24 cellular contexts compared by ENCODE assay signal in genomic region chr4:156388826-156389225, GRCh38.
A peak's percentile ranks its signal among the peaks of the same experiment; 100 is the strongest.
DNase-seq lines count a peak whose midpoint lies in the region; ATAC-seq, FAIRE-seq and TF ChIP-seq lines count a peak whose summit lies in the region.
"Had no signal": no experiment of that assay in that cellular context is flagged by ENCODE, and none has a peak within 500 bp of the region (broad histone marks: within the 10 kb centered on the region; RNA-seq: fewer than 3 reads in every experiment).

No MANE protein-coding gene starts in this region.

- H3K4me2 ChIP-seq in astrocyte (ENCODE audit: low read length) = no peak overlapping the region

- peaks cover 4% of the 10 kb centered on the region for H3K4me1 ChIP-seq in astrocyte (ENCODE audit: insufficient read depth, low read length)

- FAIRE-seq in HTR-8/SVneo (lab: Jason Lieb, UNC) (no peak), astrocyte (lab: Jason Lieb, UNC) (no peak)
- FAIRE-seq: bronchial epithelial cell, K562 had no signal

- no peak overlapping the region for H3K27ac Mint-ChIP-seq in astrocyte (ENCODE audit: unreplicated experiment)
- H3K27ac Mint-ChIP-seq: CD8-positive, alpha-beta T cell; naive thymus-derived CD4-positive, alpha-beta T cell; stimulated activated memory B cell treated with anti-CD40 and anti-IgM and Interleukin-4, amounts not matched to agents 10 μg/mL and 1 μg/mL and 100 μg/mL, for 72 hours; T-helper 1 cell treated with Interleukin-12 subunit alpha and Interleukin-12 subunit beta and Interleukin-4 antibody, amounts not matched to agents 30 μg/mL and 1 μg/mL, for 36 hours had no signal

- H3K9me3 Mint-ChIP-seq in astrocyte (ENCODE audit: unreplicated experiment) = no peaks in the 10 kb centered on the region
- H3K9me3 Mint-ChIP-seq: CD8-positive, alpha-beta T cell; stimulated activated memory B cell treated with anti-CD40 and anti-IgM and Interleukin-4, amounts not matched to agents 10 μg/mL and 1 μg/mL and 100 μg/mL, for 72 hours; T-helper 1 cell treated with Interleukin-12 subunit alpha and Interleukin-12 subunit beta and Interleukin-4 antibody, amounts not matched to agents 30 μg/mL and 1 μg/mL, for 36 hours had no signal

- H2AFZ ChIP-seq in astrocyte (ENCODE audit: low read depth, low read length) = no peak overlapping the region

- H3K9ac ChIP-seq in astrocyte (ENCODE audit: low read length) = no peak overlapping the region

- no peak for TF ChIP-seq CTCF in astrocyte (IDR thresholded peaks at IDR 0.05; ENCODE audit: insufficient read depth, low read depth, low read length)

- peaks cover 2% of the 10 kb centered on the region for H3K36me3 Mint-ChIP-seq in astrocyte (ENCODE audit: low read depth, unreplicated experiment)
- H3K36me3 Mint-ChIP-seq: CD8-positive, alpha-beta T cell; naive thymus-derived CD4-positive, alpha-beta T cell; stimulated activated memory B cell treated with anti-CD40 and anti-IgM and Interleukin-4, amounts not matched to agents 10 μg/mL and 1 μg/mL and 100 μg/mL, for 72 hours had no signal

- H3K27ac ChIP-seq in astrocyte (ENCODE audit: low read depth, low read length) = no peak overlapping the region
- H3K27ac ChIP-seq: HL-60 had no signal

- H3K79me2 ChIP-seq in astrocyte (ENCODE audit: insufficient read depth, low read length) = no peaks in the 10 kb centered on the region

- H3K4me3 ChIP-seq in astrocyte (ENCODE audit: insufficient read depth, low read depth, low read length) = no peak overlapping the region
- H3K4me3 ChIP-seq: K562 had no signal

- no peak for ATAC-seq in HG03039 (IDR thresholded peaks at IDR 0.05; ENCODE audit: unreplicated experiment)
- ATAC-seq in GM21737 (IDR thresholded peaks at IDR 0.05; ENCODE audit: unreplicated experiment) = no peak
- ATAC-seq: CD8-positive, alpha-beta T cell; HCT116; K562; naive thymus-derived CD4-positive, alpha-beta T cell; stimulated activated memory B cell treated with anti-CD40 and anti-IgM and Interleukin-4, amounts not matched to agents 10 μg/mL and 1 μg/mL and 100 μg/mL, for 72 hours had no signal

- H4K20me1 ChIP-seq in astrocyte (ENCODE audit: insufficient read depth, low read length) = no peaks in the 10 kb centered on the region

- H3K27me3 Mint-ChIP-seq in astrocyte (ENCODE audit: low read depth, unreplicated experiment) = no peaks in the 10 kb centered on the region
- H3K27me3 Mint-ChIP-seq: naive thymus-derived CD4-positive, alpha-beta T cell; stimulated activated memory B cell treated with anti-CD40 and anti-IgM and Interleukin-4, amounts not matched to agents 10 μg/mL and 1 μg/mL and 100 μg/mL, for 72 hours had no signal

- H3K4me3 Mint-ChIP-seq in astrocyte (ENCODE audit: unreplicated experiment) = no peak overlapping the region
- H3K4me3 Mint-ChIP-seq: CD8-positive, alpha-beta T cell; naive thymus-derived CD4-positive, alpha-beta T cell; stimulated activated memory B cell treated with anti-CD40 and anti-IgM and Interleukin-4, amounts not matched to agents 10 μg/mL and 1 μg/mL and 100 μg/mL, for 72 hours; T-helper 1 cell treated with Interleukin-12 subunit alpha and Interleukin-12 subunit beta and Interleukin-4 antibody, amounts not matched to agents 30 μg/mL and 1 μg/mL, for 36 hours had no signal

- DNase-seq in Daoy (ENCODE audit: low read depth) (peak; percentile 6), HTR-8/SVneo (ENCODE audit: insufficient read length, low spot score) (peak; percentile 24), astrocyte (ENCODE audit: low read depth) (peak; percentile 45), iris pigment epithelial cell (ENCODE audit: low read depth) (peak; percentile 57), retina (no peak), COR-L47 (lab: John Stamatoyannopoulos, UW) (no peak)
- DNase-seq: activated effector memory CD4-positive, alpha-beta T cell treated with Interleukin-2 at 50 U/mL for 16 hours; CD8-positive, alpha-beta T cell; dermis blood vessel endothelial cell; DMS53; mesendoderm; MV-4-11; naive thymus-derived CD4-positive, alpha-beta T cell; NCI-H1694 treated with DMSO at 0.1 percent for 48 hours; NCI-H748 treated with DMSO at 0.1 percent for 48 hours; SHP77 treated with DMSO at 0.1 percent for 48 hours had no signal

- no peaks in the 10 kb centered on the region for H3K27me3 ChIP-seq in astrocyte (ENCODE audit: insufficient read depth, low read length)

- H3K4me1 Mint-ChIP-seq in astrocyte (ENCODE audit: low read depth, unreplicated experiment) = peaks cover 2% of the 10 kb centered on the region
- H3K4me1 Mint-ChIP-seq: naive thymus-derived CD4-positive, alpha-beta T cell; stimulated activated memory B cell treated with anti-CD40 and anti-IgM and Interleukin-4, amounts not matched to agents 10 μg/mL and 1 μg/mL and 100 μg/mL, for 72 hours had no signal

- no peaks in the 10 kb centered on the region for H3K9me3 ChIP-seq in astrocyte (ENCODE audit: insufficient read depth, low read depth, low read length)

- H3K36me3 ChIP-seq in astrocyte (ENCODE audit: insufficient read depth, low read length) = no peaks in the 10 kb centered on the region

Comparison
In these comparisons a context has a peak if more than half of its experiments do, and no peak if none do; other contexts are left out.
1. DNase-seq: peak in Daoy (single experiment), HTR-8/SVneo (single experiment), astrocyte (single experiment) and iris pigment epithelial cell (single experiment); none in retina (single experiment) and COR-L47 (single experiment).